ENCODE assay signal across 4 cellular contexts in the genomic region with DNA sequence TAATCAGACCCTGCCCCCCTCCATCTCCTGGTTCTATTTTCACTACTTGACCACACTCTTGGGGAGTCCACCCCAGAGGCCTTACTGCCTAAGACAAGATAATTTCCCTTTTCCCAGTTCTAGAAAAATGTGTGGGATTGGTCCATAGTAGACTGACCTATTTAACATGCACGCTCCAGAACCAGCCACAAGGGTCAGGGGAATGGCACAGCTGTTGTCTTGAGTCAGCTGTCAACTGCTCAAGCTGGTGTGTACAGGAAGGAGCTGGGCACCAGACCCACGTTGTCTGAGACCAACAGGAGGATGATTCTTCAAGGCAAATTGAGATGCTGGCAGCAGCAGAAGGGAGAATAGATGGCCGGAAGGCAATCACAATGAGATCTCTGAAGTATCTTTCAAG.
"Had no signal": no experiment of that assay in that cellular context is flagged by ENCODE, and none has a peak within 500 bp of the region (broad histone marks: within the 10 kb centered on the region; RNA-seq: fewer than 3 reads in every experiment).

No MANE protein-coding gene starts in this region.

- H3K4me2 ChIP-seq: GM23338 had no signal

- H3K27ac Mint-ChIP-seq: GM23338, H9, IgD-negative memory B cell had no signal

- H3K4me3 Mint-ChIP-seq: GM23338, H9, IgD-negative memory B cell had no signal

- H3K4me3 ChIP-seq: GM23338 had no signal

- H3K36me3 Mint-ChIP-seq: IgD-negative memory B cell had no signal

- H2AFZ ChIP-seq: GM23338 had no signal

- DNase-seq: H9, HCEC 1CT had no signal

- H3K4me1 Mint-ChIP-seq: GM23338, H9, IgD-negative memory B cell had no signal

- H3K27me3 Mint-ChIP-seq: IgD-negative memory B cell had no signal
